Comparison of ENCODE assay signal across 1 cellular context in the genomic region with DNA sequence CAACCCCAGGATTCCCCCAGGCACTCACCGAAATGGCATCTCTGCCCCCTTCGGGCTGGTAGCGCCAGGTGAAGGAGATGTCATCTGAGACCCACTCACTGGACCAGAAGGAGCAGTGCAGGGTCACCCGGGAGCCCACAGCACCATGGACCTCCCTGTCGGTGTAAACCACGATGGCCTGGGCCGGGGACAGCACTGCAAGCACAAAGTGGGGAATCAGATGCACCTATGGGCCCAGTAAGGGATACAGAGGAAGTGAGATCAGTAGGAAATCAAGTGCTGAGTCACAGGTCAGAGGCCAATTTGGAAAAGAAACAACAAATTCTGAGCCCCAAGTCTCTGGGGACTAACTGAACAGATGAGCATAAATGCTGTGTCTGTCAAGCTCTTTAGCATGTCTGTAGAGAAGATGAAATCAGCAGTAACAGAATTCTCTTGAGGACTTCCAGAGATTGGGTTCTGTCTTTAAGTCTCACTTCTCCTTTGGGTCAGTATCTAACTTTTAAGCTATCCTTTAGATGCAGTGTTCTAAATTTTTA.
A peak's percentile ranks its signal among the peaks of the same experiment; 100 is the strongest.
TF ChIP-seq lines count a peak whose summit lies in the region.

No MANE protein-coding gene starts in this region.

TF ChIP-seq in endothelial cell of umbilical vein, 7 proteins besides CTCF, POLR2A, EP300 and RAD21 (continued from another document):
- TF ChIP-seq JUN (IDR thresholded peaks at IDR 0.05; ENCODE audit: borderline replicate concordance, insufficient read depth, insufficient read length, low read depth), result peak; percentile 65
